ENCODE assay signal across 2 cellular contexts in the genomic region with DNA sequence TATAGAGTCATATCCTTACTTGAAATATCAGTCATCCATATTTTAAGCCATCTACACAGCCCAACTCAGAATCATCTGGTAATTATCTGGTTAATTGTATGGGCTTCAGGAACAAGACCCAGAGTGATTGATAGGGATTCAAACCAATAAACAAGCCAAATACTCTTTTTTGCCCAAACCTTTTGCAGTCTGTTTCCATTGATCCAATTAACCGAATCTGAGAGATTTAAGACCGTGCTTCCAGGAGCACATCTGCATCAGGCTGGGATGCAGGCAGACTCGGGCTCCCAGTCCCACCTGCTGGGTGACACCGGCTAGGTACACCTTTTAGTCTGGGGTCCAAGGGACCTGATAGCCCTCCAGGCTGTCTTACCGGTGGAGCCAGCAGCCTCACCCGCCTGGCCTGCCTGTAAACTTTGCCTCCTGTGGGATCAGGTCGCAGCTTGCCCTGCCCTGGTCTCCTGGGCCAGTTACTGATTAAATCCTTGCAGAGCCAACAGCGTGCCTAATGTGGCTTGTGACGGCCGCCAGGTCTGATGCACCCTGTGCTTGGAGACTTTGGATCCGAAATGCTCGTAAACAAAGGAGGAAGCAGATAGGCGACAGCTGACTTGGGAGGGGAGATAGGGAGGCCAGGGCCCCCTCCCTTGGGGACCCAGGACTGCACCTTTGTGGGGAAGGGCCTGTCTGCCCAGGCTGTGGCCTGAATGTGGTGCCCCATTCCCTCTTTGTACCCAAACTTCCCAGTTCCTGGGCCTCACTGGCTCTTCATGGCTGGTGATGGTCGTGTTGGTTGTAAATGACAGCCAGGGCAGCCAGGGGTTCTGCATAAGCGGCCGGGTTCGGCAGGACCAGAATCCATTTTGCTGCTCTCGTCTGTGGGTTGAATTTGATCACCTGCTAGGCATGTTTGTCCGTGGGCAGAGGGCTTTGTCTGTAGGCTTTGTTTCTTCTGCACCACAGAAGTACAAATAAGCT.
TF ChIP-seq lines count a peak whose summit lies in the region.

No MANE protein-coding gene starts in this region.

TF ChIP-seq in SK-N-SH, 30 proteins besides CTCF, POLR2A, EP300 and RAD21 (continued from another document):
- TF ChIP-seq, protein P1, sequence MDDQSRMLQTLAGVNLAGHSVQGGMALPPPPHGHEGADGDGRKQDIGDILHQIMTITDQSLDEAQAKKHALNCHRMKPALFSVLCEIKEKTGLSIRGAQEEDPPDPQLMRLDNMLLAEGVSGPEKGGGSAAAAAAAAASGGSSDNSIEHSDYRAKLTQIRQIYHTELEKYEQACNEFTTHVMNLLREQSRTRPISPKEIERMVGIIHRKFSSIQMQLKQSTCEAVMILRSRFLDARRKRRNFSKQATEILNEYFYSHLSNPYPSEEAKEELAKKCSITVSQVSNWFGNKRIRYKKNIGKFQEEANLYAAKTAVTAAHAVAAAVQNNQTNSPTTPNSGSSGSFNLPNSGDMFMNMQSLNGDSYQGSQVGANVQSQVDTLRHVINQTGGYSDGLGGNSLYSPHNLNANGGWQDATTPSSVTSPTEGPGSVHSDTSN (IDR thresholded peaks at IDR 0.05) = peak; percentile 19; the same call in 1 of the 2 replicates
- TF ChIP-seq, protein P2, sequence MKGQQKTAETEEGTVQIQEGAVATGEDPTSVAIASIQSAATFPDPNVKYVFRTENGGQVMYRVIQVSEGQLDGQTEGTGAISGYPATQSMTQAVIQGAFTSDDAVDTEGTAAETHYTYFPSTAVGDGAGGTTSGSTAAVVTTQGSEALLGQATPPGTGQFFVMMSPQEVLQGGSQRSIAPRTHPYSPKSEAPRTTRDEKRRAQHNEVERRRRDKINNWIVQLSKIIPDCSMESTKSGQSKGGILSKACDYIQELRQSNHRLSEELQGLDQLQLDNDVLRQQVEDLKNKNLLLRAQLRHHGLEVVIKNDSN (IDR thresholded peaks at IDR 0.05; ENCODE audit: borderline replicate concordance, low read depth) = no peak
- TF ChIP-seq, protein P3, sequence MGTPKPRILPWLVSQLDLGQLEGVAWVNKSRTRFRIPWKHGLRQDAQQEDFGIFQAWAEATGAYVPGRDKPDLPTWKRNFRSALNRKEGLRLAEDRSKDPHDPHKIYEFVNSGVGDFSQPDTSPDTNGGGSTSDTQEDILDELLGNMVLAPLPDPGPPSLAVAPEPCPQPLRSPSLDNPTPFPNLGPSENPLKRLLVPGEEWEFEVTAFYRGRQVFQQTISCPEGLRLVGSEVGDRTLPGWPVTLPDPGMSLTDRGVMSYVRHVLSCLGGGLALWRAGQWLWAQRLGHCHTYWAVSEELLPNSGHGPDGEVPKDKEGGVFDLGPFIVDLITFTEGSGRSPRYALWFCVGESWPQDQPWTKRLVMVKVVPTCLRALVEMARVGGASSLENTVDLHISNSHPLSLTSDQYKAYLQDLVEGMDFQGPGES (IDR thresholded peaks at IDR 0.05; ENCODE audit: low read depth, low read length) = no peak
- TF ChIP-seq RCOR1 (IDR thresholded peaks at IDR 0.05; ENCODE audit: low read length) (no peak), MXI1 (IDR thresholded peaks at IDR 0.05; ENCODE audit: low read depth, low read length) (peak; percentile 41; the same call in 1 of the 2 replicates)

TF ChIP-seq in SK-N-SH treated with all-trans-retinoic acid at 6 μM for 48 hours, 23 proteins besides CTCF, POLR2A, EP300 and RAD21 (continued from another document):
- TF ChIP-seq OSR1 (CRISPR knock-in tag; IDR thresholded peaks at IDR 0.05) = no peak
- TF ChIP-seq ARNTL (CRISPR knock-in tag; IDR thresholded peaks at IDR 0.05; ENCODE audit: borderline replicate concordance, low read depth) = no peak
- TF ChIP-seq BACH2 (CRISPR knock-in tag; IDR thresholded peaks at IDR 0.05; ENCODE audit: borderline replicate concordance) = no peak
- TF ChIP-seq TCF4 (CRISPR knock-in tag; IDR thresholded peaks at IDR 0.05; ENCODE audit: borderline replicate concordance) = no peak
- TF ChIP-seq CSRNP3 (CRISPR knock-in tag; IDR thresholded peaks at IDR 0.05) = no peak
- TF ChIP-seq ZNF70 (CRISPR knock-in tag; IDR thresholded peaks at IDR 0.05) = no peak
- TF ChIP-seq ISL1 (CRISPR knock-in tag; IDR thresholded peaks at IDR 0.05) = no peak
- TF ChIP-seq TOX (CRISPR knock-in tag; IDR thresholded peaks at IDR 0.05; ENCODE audit: borderline replicate concordance) = no peak
- no peak for TF ChIP-seq PATZ1 (CRISPR knock-in tag; IDR thresholded peaks at IDR 0.05; ENCODE audit: borderline replicate concordance)
